Comparison of ENCODE assay signal across 9 cellular contexts in genomic region chr16:70691223-70692129, GRCh38. TPM values are rescaled to one million over a fixed set of nuclear protein-coding genes. Genes with fewer than 3 reads are reported as not detected.
DNase-seq lines count a peak whose midpoint lies in the region; FAIRE-seq and TF ChIP-seq lines count a peak whose summit lies in the region.
"Had no signal": no experiment of that assay in that cellular context is flagged by ENCODE, and none has a peak within 500 bp of the region (broad histone marks: within the 10 kb centered on the region; RNA-seq: fewer than 3 reads in every experiment).

No MANE protein-coding gene starts in this region.

- FAIRE-seq in H54 (lab: Jason Lieb, UNC) (no peak), GM19239 (lab: Jason Lieb, UNC) (no peak)

- no peaks in the 10 kb centered on the region for H3K36me3 ChIP-seq in skeletal muscle satellite cell (ENCODE audit: insufficient read depth, low read length)

- H3K27me3 ChIP-seq in skeletal muscle satellite cell (ENCODE audit: control insufficient read depth, insufficient read depth, low read length): no peaks in the 10 kb centered on the region

- H3K4me3 ChIP-seq in skeletal muscle satellite cell (ENCODE audit: low read length): no peak overlapping the region

- H3K9me3 ChIP-seq in skeletal muscle satellite cell (replicated peaks; ENCODE audit: low read length): no peaks in the 10 kb centered on the region

- peak; percentile 38; the same call in 1 of the 2 replicates for TF ChIP-seq POLR2A in H54 (IDR thresholded peaks at IDR 0.05; ENCODE audit: low read depth, low read length)

- H3K4me2 ChIP-seq in skeletal muscle satellite cell (ENCODE audit: low read length): no peak overlapping the region

- H3K4me1 ChIP-seq in skeletal muscle satellite cell (ENCODE audit: control insufficient read depth, insufficient read depth, low read length): peaks cover 97% of the 10 kb centered on the region

- DNase-seq in H54 (ENCODE audit: insufficient read length, low spot score) (no peak), astrocyte of the hippocampus (ENCODE audit: low read depth, low spot score) (peak; percentile 99), inferior parietal cortex (ENCODE audit: extremely low spot score) (peak; percentile 81), GM19239 (ENCODE audit: insufficient read length, low spot score) (no peak)
- DNase-seq in stimulated activated naive CD4-positive, alpha-beta T cell (lab: John Stamatoyannopoulos, UW): no peak
- DNase-seq in activated CD4-positive, alpha-beta T cell treated with anti-CD3 and anti-CD28 coated beads for 48 hours: no peak
- no peak for DNase-seq in stimulated activated CD4-positive, alpha-beta T cell treated with anti-CD3 and anti-CD28 coated beads, Interleukin-12 subunit alpha, Interleukin-12 subunit beta, amount 100 ng/mL, for 4 hours
- DNase-seq: NCI-H2107 had no signal

- H3K9ac ChIP-seq in skeletal muscle satellite cell (ENCODE audit: low read depth, low read length): peak overlapping the region; percentile 80

RNA-seq across cellular contexts. Expression of gene MTSS2, which starts 5.6 kb away (rescaled TPM):
- 17.0 and 25.6 TPM in 2 replicates for total RNA-seq in skeletal muscle satellite cell (2012; rRNA removed)

RNA-seq across cellular contexts. Expression of gene IL34, which starts 45.1 kb away (rescaled TPM):
- 0.51 and 1.5 TPM in 2 replicates for total RNA-seq in skeletal muscle satellite cell (2012; rRNA removed)

Comparison
In these comparisons a context has a peak if more than half of its experiments do, and no peak if none do; other contexts are left out.
1. DNase-seq: peak in astrocyte of the hippocampus (single experiment) and inferior parietal cortex (single experiment); none in H54 (single experiment), stimulated activated naive CD4-positive, alpha-beta T cell (0 of 6), activated CD4-positive, alpha-beta T cell treated with anti-CD3 and anti-CD28 coated beads for 48 hours (single experiment), stimulated activated CD4-positive, alpha-beta T cell treated with anti-CD3 and anti-CD28 coated beads, Interleukin-12 subunit alpha, Interleukin-12 subunit beta, amount 100 ng/mL, for 4 hours (single experiment) and GM19239 (single experiment).